ENCODE assay signal across 9 cellular contexts in genomic region chr7:44105832-44106231, GRCh38. TPM values are rescaled to one million over a fixed set of nuclear protein-coding genes. Genes with fewer than 3 reads are reported as not detected.
DNase-seq lines count a peak whose midpoint lies in the region; ATAC-seq and TF ChIP-seq lines count a peak whose summit lies in the region.
"Had no signal": no experiment of that assay in that cellular context is flagged by ENCODE, and none has a peak within 500 bp of the region (broad histone marks: within the 10 kb centered on the region; RNA-seq: fewer than 3 reads in every experiment).

No MANE protein-coding gene starts in this region.

- H3K27me3 ChIP-seq in BLaER1 (no peaks in the 10 kb centered on the region), MG63 (no peaks in the 10 kb centered on the region), prostate gland (replicated peaks; ENCODE audit: insufficient read depth) (no peaks in the 10 kb centered on the region), H7 (ENCODE audit: control insufficient read depth, insufficient read depth, low read length) (peaks cover 10% of the 10 kb centered on the region)
- H3K27me3 ChIP-seq: foreskin keratinocyte had no signal

- no peak for DNase-seq in MG63
- no peak for DNase-seq in effector memory CD8-positive, alpha-beta T cell
- DNase-seq in prostate gland (ENCODE audit: low spot score): no peak
- no peak for DNase-seq in H7
- no peak for DNase-seq in EL

- H3K4me2 ChIP-seq in BLaER1: peak overlapping the region; percentile 98

- no peaks in the 10 kb centered on the region for H3K9me3 Mint-ChIP-seq in effector memory CD8-positive, alpha-beta T cell

- H3K9me3 ChIP-seq in BLaER1: no peaks in the 10 kb centered on the region
- no peaks in the 10 kb centered on the region for H3K9me3 ChIP-seq in MG63
- H3K9me3 ChIP-seq in prostate gland: no peaks in the 10 kb centered on the region

- 81% methylated on average over 2 of the region's 2 CpGs for WGBS in prostate gland

- H3K27ac ChIP-seq in BLaER1: peak overlapping the region; percentile 90
- H3K27ac ChIP-seq in prostate gland: peak overlapping the region; percentile 71 to 79
- H3K27ac ChIP-seq: foreskin keratinocyte had no signal

- peak overlapping the region; percentile 18 to 50 for H3K4me3 Mint-ChIP-seq in effector memory CD8-positive, alpha-beta T cell

- TF ChIP-seq CTCF in prostate gland (IDR thresholded peaks at IDR 0.05): no peak

- intact Hi-C loops in prostate gland (cut with DNase I): loop anchor here (10.0 kb wide), 1 partner anchor 389 kb away; the partner anchor contains the start of gene NUDCD3

- TF ChIP-seq POLR2A in prostate gland (IDR thresholded peaks at IDR 0.05): no peak

- peaks cover 31 to 61% of the 10 kb centered on the region in 2 donors for H3K27me3 Mint-ChIP-seq in effector memory CD8-positive, alpha-beta T cell

- H3K4me3 ChIP-seq in BLaER1: peak overlapping the region; percentile 81
- peak overlapping the region; percentile 78 for H3K4me3 ChIP-seq in MG63
- peak overlapping the region in 1 of 2 donors; percentile 37 for H3K4me3 ChIP-seq in prostate gland
- H3K4me3 ChIP-seq in H7 (ENCODE audit: insufficient read depth, low read depth, low read length): no peak overlapping the region

- H4K20me1 ChIP-seq in BLaER1: peaks cover 62% of the 10 kb centered on the region

- H3K4me1 Mint-ChIP-seq in effector memory CD8-positive, alpha-beta T cell (ENCODE audit: low read depth in 2 of 2): peaks cover 0 to 3% of the 10 kb centered on the region in 2 donors

- H3K4me1 ChIP-seq in BLaER1: peaks cover 69% of the 10 kb centered on the region
- no peaks in the 10 kb centered on the region for H3K4me1 ChIP-seq in prostate gland (replicated peaks)

- H3K27ac Mint-ChIP-seq in effector memory CD8-positive, alpha-beta T cell: no peak overlapping the region

- no peak for ATAC-seq in effector memory CD8-positive, alpha-beta T cell (replicated peaks)
- ATAC-seq in HG03108 (IDR thresholded peaks at IDR 0.05; ENCODE audit: unreplicated experiment): no peak
- no peak for ATAC-seq in HG03432 (IDR thresholded peaks at IDR 0.05; ENCODE audit: unreplicated experiment)

- H3K36me3 Mint-ChIP-seq in effector memory CD8-positive, alpha-beta T cell (ENCODE audit: insufficient read depth): no peaks in the 10 kb centered on the region

- H3K36me3 ChIP-seq in BLaER1 (peaks cover 56% of the 10 kb centered on the region), MG63 (peaks cover 38% of the 10 kb centered on the region), prostate gland (no peaks in the 10 kb centered on the region), H7 (replicated peaks; ENCODE audit: control insufficient read depth, insufficient read depth, low read length) (no peaks in the 10 kb centered on the region; the same call in 1 of the 2 replicates)

- peak overlapping the region; percentile 89 for H3K9ac ChIP-seq in BLaER1

RNA-seq across cellular contexts. Expression of gene AEBP1, which starts 1.7 kb away (rescaled TPM):
- total RNA-seq in MG63 (2014; rRNA removed; shearing (Covaris generic); ENCODE audit: low replicate concordance): 36.8 and 45.8 TPM in 2 replicates
- total RNA-seq in prostate gland: 100 to 1,000 TPM in 1 of 2 donors, 10 to 100 TPM in 1; 40.4 to 219 TPM
- 12.9 and 15.8 TPM in 2 replicates for total RNA-seq in H7 (2014; rRNA removed; shearing (Covaris generic))

RNA-seq across cellular contexts. Expression of gene POLD2, which starts 17.5 kb away (rescaled TPM):
- 146 and 186 TPM in 2 replicates for total RNA-seq in MG63 (2014; rRNA removed; shearing (Covaris generic); ENCODE audit: low replicate concordance)
- 10 to 100 TPM; 53.1 to 65.9 TPM for total RNA-seq in prostate gland
- total RNA-seq in H7 (2014; rRNA removed; shearing (Covaris generic)): 134 and 136 TPM in 2 replicates

RNA-seq across cellular contexts. Expression of gene POLM, which starts 23.5 kb away (rescaled TPM):
- 9.4 and 10.8 TPM in 2 replicates for total RNA-seq in MG63 (2014; rRNA removed; shearing (Covaris generic); ENCODE audit: low replicate concordance)
- total RNA-seq in prostate gland: 10 to 100 TPM; 63.7 to 80.7 TPM
- 16.9 and 17.0 TPM in 2 replicates for total RNA-seq in H7 (2014; rRNA removed; shearing (Covaris generic))

RNA-seq across cellular contexts. Expression of gene MYL7, which starts 35.3 kb away (rescaled TPM):
- not detected in 2 replicates for total RNA-seq in MG63 (2014; rRNA removed; shearing (Covaris generic); ENCODE audit: low replicate concordance)
- not detected for total RNA-seq in prostate gland
- total RNA-seq in H7 (2014; rRNA removed; shearing (Covaris generic)): 1.4 and 4.7 TPM in 2 replicates
- total RNA-seq: foreskin keratinocyte had no signal

RNA-seq across cellular contexts. Expression of gene PGAM2, which starts 40.5 kb away (rescaled TPM):
- total RNA-seq in MG63 (2014; rRNA removed; shearing (Covaris generic); ENCODE audit: low replicate concordance): not detected in 2 replicates
- total RNA-seq in prostate gland: 1 to 10 TPM in 1 of 2 donors, not detected in 1; 9.7 TPM
- total RNA-seq in H7 (2014; rRNA removed; shearing (Covaris generic)): 2.7 and 4.5 TPM in 2 replicates
